In genomic region chr11:126753990-126754389, GRCh38 we compare ENCODE assay signal across 4 cellular contexts.
"Had no signal": no experiment of that assay in that cellular context is flagged by ENCODE, and none has a peak within 500 bp of the region (broad histone marks: within the 10 kb centered on the region; RNA-seq: fewer than 3 reads in every experiment).

No MANE protein-coding gene starts in this region.

- H3K9me3 Mint-ChIP-seq: GM23338, H9 had no signal

- H3K4me3 Mint-ChIP-seq: GM23338, H9 had no signal

- ATAC-seq: GM23338 had no signal

- H3K27ac Mint-ChIP-seq: GM23338, H9 had no signal

- DNase-seq: H9, HCEC 1CT, IMR-90 had no signal
